In the genomic region with DNA sequence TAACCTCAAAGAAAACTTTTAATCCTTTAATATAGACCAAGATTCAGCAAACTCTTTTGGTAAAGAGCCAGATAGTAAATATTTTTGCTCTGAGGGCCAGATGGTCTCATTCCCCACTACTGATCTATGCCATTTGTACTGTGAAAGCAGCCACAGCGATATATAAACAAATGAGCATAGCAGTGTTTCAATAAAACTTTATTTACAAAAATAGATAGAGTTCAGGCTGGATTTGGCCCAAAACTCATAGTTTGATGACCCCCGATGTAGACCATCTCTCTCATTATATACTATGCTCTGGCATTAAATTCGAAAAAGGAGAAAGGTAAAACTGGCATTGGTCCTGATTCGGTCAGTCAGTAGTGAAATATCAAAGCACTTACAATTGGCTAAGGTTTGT, we compare ENCODE assay signal across 27 cellular contexts.
DNase-seq lines count a peak whose midpoint lies in the region; ATAC-seq, FAIRE-seq and TF ChIP-seq lines count a peak whose summit lies in the region.
"Had no signal": no experiment of that assay in that cellular context is flagged by ENCODE, and none has a peak within 500 bp of the region (broad histone marks: within the 10 kb centered on the region; RNA-seq: fewer than 3 reads in every experiment).

No MANE protein-coding gene starts in this region.

- ATAC-seq in K562 = no peak
- ATAC-seq in activated T-cell treated with anti-CD3 and anti-CD28 coated beads, Interleukin-2, amount 50 U/mL, for 72 hours (replicated peaks in 1 of 2) = no peak
- ATAC-seq: GM12878 had no signal

- no peaks in the 10 kb centered on the region for H3K9me1 ChIP-seq in K562 (ENCODE audit: control insufficient read depth, insufficient read depth, low read length)

- no peaks in the 10 kb centered on the region for H3K9me3 ChIP-seq in Loucy (ENCODE audit: insufficient read depth, low read depth, low read length)
- H3K9me3 ChIP-seq in K562 (replicated peaks; ENCODE audit: control insufficient read depth, insufficient read depth, low read depth, low read length) = no peaks in the 10 kb centered on the region
- peaks cover 9% of the 10 kb centered on the region; the same call in 1 of the 2 replicates for H3K9me3 ChIP-seq in SJCRH30 (replicated peaks)
- H3K9me3 ChIP-seq: BE2C had no signal

- 11% methylated on average over 4 of the region's 4 CpGs for WGBS in K562 (ENCODE audit: insufficient coverage, low coverage, missing lambda C conversion rate)

- H3K9me3 Mint-ChIP-seq in neural crest cell = peaks cover 9% of the 10 kb centered on the region
- peaks cover 0 to 2% of the 10 kb centered on the region in 2 donors for H3K9me3 Mint-ChIP-seq in activated T-cell treated with anti-CD3 and anti-CD28 coated beads, Interleukin-2, amount 50 U/mL, for 72 hours
- H3K9me3 Mint-ChIP-seq: CD8-positive, alpha-beta memory T cell had no signal

- H4K20me1 ChIP-seq in Loucy (ENCODE audit: insufficient read depth, low read length, poor library complexity, severe bottlenecking) (no peaks in the 10 kb centered on the region), K562 (replicated peaks; ENCODE audit: control insufficient read depth, insufficient read depth, low read length) (no peaks in the 10 kb centered on the region)
- H4K20me1 ChIP-seq: BLaER1 had no signal

- peak overlapping the region; percentile 27 for H3K27ac Mint-ChIP-seq in neural crest cell (ENCODE audit: unreplicated experiment)
- no peak overlapping the region for H3K27ac Mint-ChIP-seq in activated T-cell treated with anti-CD3 and anti-CD28 coated beads, Interleukin-2, amount 50 U/mL, for 72 hours
- H3K27ac Mint-ChIP-seq: CD14-positive monocyte; CD4-positive, alpha-beta memory T cell; CD4-positive, CD25-positive, alpha-beta regulatory T cell had no signal

- POLR2A ChIA-PET in K562 (lab: Yijun Ruan, JAX) = no interaction called here

- H3K4me3 ChIP-seq in Loucy (ENCODE audit: low read length, poor library complexity, severe bottlenecking) = no peak overlapping the region
- H3K4me3 ChIP-seq in K562 = no peak overlapping the region
- H3K4me3 ChIP-seq in SJCRH30 = no peak overlapping the region
- H3K4me3 ChIP-seq: BLaER1, GM12878 had no signal

- H3K79me2 ChIP-seq in Loucy (ENCODE audit: insufficient read depth, low read length) = no peaks in the 10 kb centered on the region
- H3K79me2 ChIP-seq in K562 (ENCODE audit: control insufficient read depth, insufficient read depth, low read length) = no peaks in the 10 kb centered on the region

- no peaks in the 10 kb centered on the region for H3K27me3 Mint-ChIP-seq in neural crest cell (ENCODE audit: low read depth)
- no peaks in the 10 kb centered on the region for H3K27me3 Mint-ChIP-seq in activated T-cell treated with anti-CD3 and anti-CD28 coated beads, Interleukin-2, amount 50 U/mL, for 72 hours (ENCODE audit: low read depth)

- peak overlapping the region; percentile 70; the same call in 1 of the 2 replicates for H2AFZ ChIP-seq in Loucy (ENCODE audit: low read length)
- no peak overlapping the region for H2AFZ ChIP-seq in K562 (ENCODE audit: low read depth, low read length)

- intact Hi-C loops in K562 (cut with micrococcal nuclease) = no loop called here

- no peaks in the 10 kb centered on the region for H3K36me3 ChIP-seq in Loucy (ENCODE audit: insufficient read depth, low read length)
- H3K36me3 ChIP-seq in K562 (ENCODE audit: control insufficient read depth, insufficient read depth, low read length) = no peaks in the 10 kb centered on the region
- no peaks in the 10 kb centered on the region for H3K36me3 ChIP-seq in SJCRH30
- H3K36me3 ChIP-seq: BE2C, BLaER1 had no signal

- H3K27ac ChIP-seq in K562 (ENCODE audit: extremely low read depth, low read depth, low read length) = no peak overlapping the region
- no peak overlapping the region for H3K27ac ChIP-seq in SJCRH30
- H3K27ac ChIP-seq: BLaER1 had no signal

- TF ChIP-seq EP300 in K562 (IDR thresholded peaks at IDR 0.05; ENCODE audit: low read length) = no peak

- H3F3A ChIP-seq in Loucy (ENCODE audit: low read depth) = no peaks in the 10 kb centered on the region

- no peak overlapping the region for H3K9ac ChIP-seq in Loucy (ENCODE audit: low read depth, low read length, poor library complexity, severe bottlenecking)
- H3K9ac ChIP-seq in K562 (ENCODE audit: insufficient read depth in 1 of 2, low read depth in 2 of 2, low read length in 2 of 2) = no peak overlapping the region
- H3K9ac ChIP-seq: BLaER1 had no signal

- BruUV-seq in K562 (replicated peaks; lab: Mats Ljungman, UMichigan) = no TSS peak

- H3K4me3 Mint-ChIP-seq in neural crest cell = no peak overlapping the region
- H3K4me3 Mint-ChIP-seq in activated T-cell treated with anti-CD3 and anti-CD28 coated beads, Interleukin-2, amount 50 U/mL, for 72 hours = no peak overlapping the region
- H3K4me3 Mint-ChIP-seq: CD14-positive monocyte; CD4-positive, alpha-beta memory T cell; CD4-positive, CD25-positive, alpha-beta regulatory T cell; CD8-positive, alpha-beta memory T cell had no signal

- peaks cover 12% of the 10 kb centered on the region for H3K4me1 ChIP-seq in Loucy (ENCODE audit: insufficient read depth, low read length, poor library complexity, severe bottlenecking)
- H3K4me1 ChIP-seq in K562 (replicated peaks in 1 of 2; ENCODE audit: control insufficient read depth in 2 of 2, insufficient read depth in 2 of 2, low read length in 2 of 2) = no peaks in the 10 kb centered on the region
- H3K4me1 ChIP-seq in SJCRH30 = no peaks in the 10 kb centered on the region
- H3K4me1 ChIP-seq: BLaER1 had no signal

- peaks cover 3% of the 10 kb centered on the region for H3K36me3 Mint-ChIP-seq in neural crest cell (ENCODE audit: low read depth)
- H3K36me3 Mint-ChIP-seq in activated T-cell treated with anti-CD3 and anti-CD28 coated beads, Interleukin-2, amount 50 U/mL, for 72 hours (ENCODE audit: insufficient read depth in 2 of 2) = no peaks in the 10 kb centered on the region
- H3K36me3 Mint-ChIP-seq: CD14-positive monocyte; CD4-positive, alpha-beta memory T cell; CD4-positive, CD25-positive, alpha-beta regulatory T cell; CD8-positive, alpha-beta memory T cell had no signal

- H3K27me3 ChIP-seq in Loucy (ENCODE audit: insufficient read depth, low read length, poor library complexity, severe bottlenecking) (no peaks in the 10 kb centered on the region), K562 (ENCODE audit: control insufficient read depth in 2 of 2, insufficient read depth in 2 of 2, low read length in 2 of 2) (no peaks in the 10 kb centered on the region), SJCRH30 (no peaks in the 10 kb centered on the region)
- H3K27me3 ChIP-seq: BE2C, BLaER1 had no signal

- H3K4me1 Mint-ChIP-seq in neural crest cell = no peaks in the 10 kb centered on the region
- H3K4me1 Mint-ChIP-seq in activated T-cell treated with anti-CD3 and anti-CD28 coated beads, Interleukin-2, amount 50 U/mL, for 72 hours (ENCODE audit: low read depth) = no peaks in the 10 kb centered on the region
- H3K4me1 Mint-ChIP-seq: CD4-positive, alpha-beta memory T cell; CD4-positive, CD25-positive, alpha-beta regulatory T cell; CD8-positive, alpha-beta memory T cell had no signal

- CTCF ChIA-PET in K562 (lab: Yijun Ruan, JAX; ENCODE audit: low intra/inter-chr PET ratio) = interaction anchor here (0.6 kb wide), 1 partner anchor 1001 kb away, joined by 4 read pairs; no protein-coding TSS in a partner anchor

- TF ChIP-seq RAD21 in K562 (CRISPR knock-in tag; conservative IDR thresholded peaks at IDR 0.05 in 1 of 2, IDR thresholded peaks at IDR 0.05 in 1 of 2) = no peak

- no peak for FAIRE-seq in K562 (lab: Jason Lieb, UNC)
- FAIRE-seq: A204.1, GM12878, GM12892, GM18507 had no signal

- TF ChIP-seq CTCF in Loucy (conservative IDR thresholded peaks at IDR 0.05; ENCODE audit: low read length) = no peak
- TF ChIP-seq CTCF in K562 (IDR thresholded peaks at IDR 0.05 in 2 of 3, conservative IDR thresholded peaks at IDR 0.05 in 1 of 3; ENCODE audit: insufficient read depth in 2 of 3, low read depth in 1 of 3, low read length in 3 of 3) = no peak
- no peak for TF ChIP-seq CTCF in neural crest cell (conservative IDR thresholded peaks at IDR 0.05)

- TF ChIP-seq POLR2A in K562 (conservative IDR thresholded peaks at IDR 0.05) = no peak

- DNase-seq in K562 (ENCODE audit: extremely low read depth in 1 of 4, low spot score in 3 of 4) = no peak
- DNase-seq in neural crest cell (ENCODE audit: low read depth, low spot score) = no peak
- no peak for DNase-seq in KBM-7
- DNase-seq in activated T-cell treated with anti-CD3 and anti-CD28 coated beads, Interleukin-2, amount 50 U/mL, for 72 hours = no peak
- no peak for DNase-seq in SJCRH30
- DNase-seq: 8988T; ACHN; BE2C; C1 segment of cervical spinal cord; CD4-positive, CD25-positive, alpha-beta regulatory T cell; CD8-positive, alpha-beta memory T cell; COR-L47; DMS 273 treated with DMSO at 0.1 percent for 48 hours; DMS153; DMS53; DMS79; DND-41; EL; GDM1 had no signal

- in situ Hi-C loops in K562 (cut with MboI) = no loop called here
- in situ Hi-C loops in KBM-7 (cut with MboI; ENCODE audit: low pct_unique_long_range_greater_than_20kb, low sequenced_read_pairs) = no loop called here

- no peak overlapping the region for H3K4me2 ChIP-seq in Loucy (ENCODE audit: low read depth, low read length, poor library complexity, severe bottlenecking)
- no peak overlapping the region for H3K4me2 ChIP-seq in K562 (ENCODE audit: insufficient read depth, low read length)
- H3K4me2 ChIP-seq: BLaER1 had no signal

- no peaks in the 10 kb centered on the region for H3K9me2 ChIP-seq in Loucy (replicated peaks; ENCODE audit: low read depth, low read length)

TF ChIP-seq in K562, 482 proteins besides CTCF, POLR2A, EP300 and RAD21 (continues in another document):
- TF ChIP-seq CEBPG (CRISPR knock-in tag; IDR thresholded peaks at IDR 0.05) (no peak), CEBPG (tag; conservative IDR thresholded peaks at IDR 0.05 in 1 of 2, IDR thresholded peaks at IDR 0.05 in 1 of 2) (no peak), ZNF77 (CRISPR knock-in tag; IDR thresholded peaks at IDR 0.05) (no peak), ZNF785 (CRISPR knock-in tag; IDR thresholded peaks at IDR 0.05) (no peak)
- TF ChIP-seq, protein P1, sequence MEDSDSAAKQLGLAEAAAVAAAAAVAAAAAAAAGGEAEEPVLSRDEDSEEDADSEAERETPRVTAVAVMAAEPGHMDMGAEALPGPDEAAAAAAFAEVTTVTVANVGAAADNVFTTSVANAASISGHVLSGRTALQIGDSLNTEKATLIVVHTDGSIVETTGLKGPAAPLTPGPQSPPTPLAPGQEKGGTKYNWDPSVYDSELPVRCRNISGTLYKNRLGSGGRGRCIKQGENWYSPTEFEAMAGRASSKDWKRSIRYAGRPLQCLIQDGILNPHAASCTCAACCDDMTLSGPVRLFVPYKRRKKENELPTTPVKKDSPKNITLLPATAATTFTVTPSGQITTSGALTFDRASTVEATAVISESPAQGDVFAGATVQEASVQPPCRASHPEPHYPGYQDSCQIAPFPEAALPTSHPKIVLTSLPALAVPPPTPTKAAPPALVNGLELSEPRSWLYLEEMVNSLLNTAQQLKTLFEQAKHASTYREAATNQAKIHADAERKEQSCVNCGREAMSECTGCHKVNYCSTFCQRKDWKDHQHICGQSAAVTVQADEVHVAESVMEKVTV (CRISPR knock-in tag; IDR thresholded peaks at IDR 0.05) = no peak
